ENCODE assay signal across 8 cellular contexts in genomic region chr3:101779808-101780366, GRCh38.
DNase-seq lines count a peak whose midpoint lies in the region; ATAC-seq and TF ChIP-seq lines count a peak whose summit lies in the region.

No MANE protein-coding gene starts in this region.

- H3K79me2 ChIP-seq in MM.1S (ENCODE audit: low read length), result peaks cover 55% of the 10 kb centered on the region

- no peaks in the 10 kb centered on the region for H4K20me1 ChIP-seq in MM.1S (ENCODE audit: insufficient read depth, low read length)

- H3K9ac ChIP-seq in MM.1S (ENCODE audit: low read length), result peak overlapping the region; percentile 95

- H3K9me3 ChIP-seq in MM.1S (replicated peaks; ENCODE audit: insufficient read depth, low read length), result no peaks in the 10 kb centered on the region

- peaks cover 60% of the 10 kb centered on the region for H3F3A ChIP-seq in MM.1S (ENCODE audit: insufficient read depth, low read length)

- peak overlapping the region; percentile 92 for H3K4me2 ChIP-seq in MM.1S (ENCODE audit: low read depth, low read length)

- ATAC-seq in GM19372 (IDR thresholded peaks at IDR 0.05; ENCODE audit: low read depth, unreplicated experiment) (peak; percentile 33), HG03135 (IDR thresholded peaks at IDR 0.05; ENCODE audit: unreplicated experiment) (no peak)

- H3K9me2 ChIP-seq in MM.1S (replicated peaks; ENCODE audit: insufficient read depth, low read length), result no peaks in the 10 kb centered on the region

- TF ChIP-seq CTCF in MM.1S (IDR thresholded peaks at IDR 0.05; ENCODE audit: low read length), result no peak
- no peak for TF ChIP-seq CTCF in cardiac fibroblast (IDR thresholded peaks at IDR 0.05; ENCODE audit: low read depth, low read length)

- DNase-seq in MM.1S, result peak; percentile 6
- peak; percentile 7 to 26 for DNase-seq in cardiac fibroblast (ENCODE audit: low read depth in 2 of 2)
- peak; percentile 39 for DNase-seq in midbrain (lab: John Stamatoyannopoulos, UW)
- DNase-seq in NCI-H2029 treated with DMSO at 0.1 percent for 48 hours (lab: John Stamatoyannopoulos, UW), result no peak
- no peak for DNase-seq in NCI-H345 treated with DMSO at 0.1 percent for 48 hours (lab: John Stamatoyannopoulos, UW; ENCODE audit: unreplicated experiment)
- no peak for DNase-seq in GOT3 (lab: John Stamatoyannopoulos, UW)

- H3K27ac ChIP-seq in MM.1S (ENCODE audit: low read length), result peak overlapping the region; percentile 91

- H2AFZ ChIP-seq in MM.1S (ENCODE audit: low read length), result peak overlapping the region; percentile 57; the same call in 1 of the 2 replicates

- no peaks in the 10 kb centered on the region for H3K27me3 ChIP-seq in MM.1S (replicated peaks; ENCODE audit: insufficient read depth, low read length)

- H3K4me1 ChIP-seq in MM.1S (ENCODE audit: low read length), result peaks cover 36% of the 10 kb centered on the region

- H3K36me3 ChIP-seq in MM.1S (replicated peaks; ENCODE audit: insufficient read depth, low read length), result 0 out of 2 replicates have a peak, but pooled peaks cover 3% of the 10 kb centered on the region

- H3K4me3 ChIP-seq in MM.1S (ENCODE audit: low read length), result peak overlapping the region; percentile 89
- peak overlapping the region; percentile 75 to 85 for H3K4me3 ChIP-seq in cardiac fibroblast (replicated peaks in 1 of 2; ENCODE audit: low read depth in 2 of 2, low read length in 2 of 2)

Comparison
In these comparisons a context has a peak if more than half of its experiments do, and no peak if none do; other contexts are left out.
1. DNase-seq: peak in MM.1S (single experiment), cardiac fibroblast (2 of 2) and midbrain (single experiment); none in NCI-H2029 treated with DMSO at 0.1 percent for 48 hours (single experiment), NCI-H345 treated with DMSO at 0.1 percent for 48 hours (single experiment) and GOT3 (single experiment).